Comparison of ENCODE assay signal across 8 cellular contexts in genomic region chr3:52274781-52275180, GRCh38. TPM values are rescaled to one million over a fixed set of nuclear protein-coding genes. Genes with fewer than 3 reads are reported as not detected.
A peak's percentile ranks its signal among the peaks of the same experiment; 100 is the strongest.
DNase-seq lines count a peak whose midpoint lies in the region; ATAC-seq, FAIRE-seq and TF ChIP-seq lines count a peak whose summit lies in the region.
"Not testable (repeated sequence)": the region's sequence is repeated elsewhere in the genome, so short reads cannot be mapped to it uniquely, and the experiment has no call there.

No MANE protein-coding gene starts in this region.

- FAIRE-seq in GM12878 (lab: Jason Lieb, UNC): not testable (repeated sequence)

- not testable (repeated sequence) for H3F3A ChIP-seq in Loucy (ENCODE audit: low read depth)

- not testable (repeated sequence) for DNase-seq in activated B cell treated with CpG ODN at 0.5 μM for 24 hours; activated T-helper 1 cell treated with anti-CD3 and anti-CD28 coated beads, Interleukin-12 subunit alpha, Interleukin-12 subunit beta, Interleukin-2, Interleukin-4 antibody, amounts not matched to agents 30 ng/mL and 10 ng/mL and 1 ng/mL, durations not matched to agents 14 hours and 24 hours and 36 hours (ENCODE audit: low spot score); GM12878 (ENCODE audit: low read depth, low spot score); hepatocyte (ENCODE audit: low spot score); natural killer cell treated with Interleukin-12 subunit alpha and Interleukin-12 subunit beta and Interleukin-15 and Interleukin-18, amount 100 ng/mL, for 72 hours (ENCODE audit: low spot score); stimulated activated naive B cell treated with anti-CD40 and anti-IgM and Interleukin-4, amounts not matched to agents 10 μg/mL and 1 μg/mL and 100 μg/mL, for 72 hours

- H3K4me1 ChIP-seq in BLaER1: peaks cover 63% of the 10 kb centered on the region
- peaks cover 60% of the 10 kb centered on the region for H3K4me1 ChIP-seq in Loucy (ENCODE audit: insufficient read depth, low read length, poor library complexity, severe bottlenecking)
- H3K4me1 ChIP-seq in GM12878 (ENCODE audit: control insufficient read depth, insufficient read depth, low read length): peaks cover 10% of the 10 kb centered on the region
- H3K4me1 ChIP-seq in hepatocyte (ENCODE audit: insufficient read depth): peaks cover 40% of the 10 kb centered on the region

- H3K4me1 Mint-ChIP-seq in activated B cell treated with CpG ODN at 0.5 μM for 24 hours: peaks cover 86% of the 10 kb centered on the region
- peaks cover 76% of the 10 kb centered on the region for H3K4me1 Mint-ChIP-seq in activated T-helper 1 cell treated with anti-CD3 and anti-CD28 coated beads, Interleukin-12 subunit alpha, Interleukin-12 subunit beta, Interleukin-2, Interleukin-4 antibody, amounts not matched to agents 30 ng/mL and 10 ng/mL and 1 ng/mL, durations not matched to agents 14 hours and 24 hours and 36 hours (ENCODE audit: low read depth)
- peaks cover 62 to 70% of the 10 kb centered on the region in 2 donors for H3K4me1 Mint-ChIP-seq in natural killer cell treated with Interleukin-12 subunit alpha and Interleukin-12 subunit beta and Interleukin-15 and Interleukin-18, amount 100 ng/mL, for 72 hours (ENCODE audit: low read depth in 2 of 2)
- H3K4me1 Mint-ChIP-seq in stimulated activated naive B cell treated with anti-CD40 and anti-IgM and Interleukin-4, amounts not matched to agents 10 μg/mL and 1 μg/mL and 100 μg/mL, for 72 hours: peaks cover 37 to 88% of the 10 kb centered on the region in 2 donors

- not testable (repeated sequence) for ATAC-seq in activated B cell treated with CpG ODN at 0.5 μM for 24 hours (ENCODE audit: low read depth); GM12878; natural killer cell treated with Interleukin-12 subunit alpha and Interleukin-12 subunit beta and Interleukin-15 and Interleukin-18, amount 100 ng/mL, for 72 hours; stimulated activated naive B cell treated with anti-CD40 and anti-IgM and Interleukin-4, amounts not matched to agents 10 μg/mL and 1 μg/mL and 100 μg/mL, for 72 hours (replicated peaks)

- SMC1A ChIA-PET in GM12878 (lab: Charles Lee; ENCODE audit: uncharacterized antibody, unreplicated experiment): interaction anchor here (1.4 kb wide), 1 partner anchor 34 kb away, joined by 4 read pairs; no protein-coding TSS in a partner anchor

- POLR2A ChIA-PET in activated B cell treated with CpG ODN at 0.5 μM for 24 hours (lab: Charles Lee): interaction anchor here (1.3 to 6.1 kb wide), 2 partner anchors 30 to 37 kb away, joined by 3 to 111 read pairs; partner anchors contain the start of gene TWF2
- POLR2A ChIA-PET in GM12878 (lab: Charles Lee): interaction anchor here (1.1 kb wide), 1 partner anchor 24 kb away, joined by 4 read pairs; no protein-coding TSS in a partner anchor

- intact Hi-C loops in activated B cell treated with CpG ODN at 0.5 μM for 24 hours (cut with micrococcal nuclease): loop anchor here (5.0 kb wide), 1 partner anchor 272 kb away; no protein-coding TSS in a partner anchor
- intact Hi-C loops in activated T-helper 1 cell treated with anti-CD3 and anti-CD28 coated beads, Interleukin-12 subunit alpha, Interleukin-12 subunit beta, Interleukin-2, Interleukin-4 antibody, amounts not matched to agents 30 ng/mL and 10 ng/mL and 1 ng/mL, durations not matched to agents 14 hours and 24 hours and 36 hours (cut with micrococcal nuclease): loop anchor here (10.0 kb wide), 2 partner anchors 410 to 830 kb away; partner anchors contain the start of genes GNL3 and PBRM1
- intact Hi-C loops in GM12878 (cut with micrococcal nuclease; ENCODE audit: unreplicated experiment): not testable (repeated sequence)

- peak overlapping the region; percentile 24 for H3K4me3 Mint-ChIP-seq in activated B cell treated with CpG ODN at 0.5 μM for 24 hours
- H3K4me3 Mint-ChIP-seq in activated T-helper 1 cell treated with anti-CD3 and anti-CD28 coated beads, Interleukin-12 subunit alpha, Interleukin-12 subunit beta, Interleukin-2, Interleukin-4 antibody, amounts not matched to agents 30 ng/mL and 10 ng/mL and 1 ng/mL, durations not matched to agents 14 hours and 24 hours and 36 hours: peak overlapping the region; percentile 97
- peak overlapping the region; percentile 95 for H3K4me3 Mint-ChIP-seq in natural killer cell treated with Interleukin-12 subunit alpha and Interleukin-12 subunit beta and Interleukin-15 and Interleukin-18, amount 100 ng/mL, for 72 hours
- H3K4me3 Mint-ChIP-seq in stimulated activated naive B cell treated with anti-CD40 and anti-IgM and Interleukin-4, amounts not matched to agents 10 μg/mL and 1 μg/mL and 100 μg/mL, for 72 hours: peak overlapping the region; percentile 3 to 45

- TF ChIP-seq POLR2A in GM12878 (IDR thresholded peaks at IDR 0.05; ENCODE audit: low read depth, low read length): not testable (repeated sequence)

- not testable (repeated sequence) for H3K9me3 Mint-ChIP-seq in activated B cell treated with CpG ODN at 0.5 μM for 24 hours; activated T-helper 1 cell treated with anti-CD3 and anti-CD28 coated beads, Interleukin-12 subunit alpha, Interleukin-12 subunit beta, Interleukin-2, Interleukin-4 antibody, amounts not matched to agents 30 ng/mL and 10 ng/mL and 1 ng/mL, durations not matched to agents 14 hours and 24 hours and 36 hours; natural killer cell treated with Interleukin-12 subunit alpha and Interleukin-12 subunit beta and Interleukin-15 and Interleukin-18, amount 100 ng/mL, for 72 hours; stimulated activated naive B cell treated with anti-CD40 and anti-IgM and Interleukin-4, amounts not matched to agents 10 μg/mL and 1 μg/mL and 100 μg/mL, for 72 hours

- H3K27me3 Mint-ChIP-seq in activated B cell treated with CpG ODN at 0.5 μM for 24 hours; activated T-helper 1 cell treated with anti-CD3 and anti-CD28 coated beads, Interleukin-12 subunit alpha, Interleukin-12 subunit beta, Interleukin-2, Interleukin-4 antibody, amounts not matched to agents 30 ng/mL and 10 ng/mL and 1 ng/mL, durations not matched to agents 14 hours and 24 hours and 36 hours (ENCODE audit: insufficient read depth); natural killer cell treated with Interleukin-12 subunit alpha and Interleukin-12 subunit beta and Interleukin-15 and Interleukin-18, amount 100 ng/mL, for 72 hours; stimulated activated naive B cell treated with anti-CD40 and anti-IgM and Interleukin-4, amounts not matched to agents 10 μg/mL and 1 μg/mL and 100 μg/mL, for 72 hours: not testable (repeated sequence)

- not testable (repeated sequence) for H2AFZ ChIP-seq in Loucy (ENCODE audit: low read length); GM12878 (ENCODE audit: control insufficient read depth, low read depth, low read length); hepatocyte

- not testable (repeated sequence) for H3K9me3 ChIP-seq in BLaER1; Loucy (ENCODE audit: insufficient read depth, low read depth, low read length); GM12878 (replicated peaks; ENCODE audit: control insufficient read depth, insufficient read depth, low read length); hepatocyte (ENCODE audit: low read depth)

- H3K4me3 ChIP-seq in BLaER1, hepatocyte: not testable (repeated sequence)
- H3K4me3 ChIP-seq in Loucy (ENCODE audit: low read length, poor library complexity, severe bottlenecking) (peak overlapping the region; percentile 52), GM12878 (peak overlapping the region; percentile 44)

- RAD21 ChIA-PET in GM12878 (lab: Charles Lee; ENCODE audit: unreplicated experiment): interaction anchor here (1.3 kb wide), 1 partner anchor 8 kb away, joined by 3 read pairs; no protein-coding TSS in a partner anchor

- 86% methylated on average over 18 of the region's 18 CpGs for WGBS in GM12878 (ENCODE audit: insufficient coverage, insufficient replicate concordance, low lambda C conversion rate, missing lambda C conversion rate)
- 96% methylated on average over 18 of the region's 18 CpGs for WGBS in hepatocyte (ENCODE audit: low lambda C conversion rate, missing lambda C conversion rate)

- not testable (repeated sequence) for H3K27me3 ChIP-seq in BLaER1; Loucy (ENCODE audit: insufficient read depth, low read length, poor library complexity, severe bottlenecking); GM12878 (replicated peaks in 1 of 2; ENCODE audit: control insufficient read depth in 2 of 2, insufficient read depth in 2 of 2, low read length in 1 of 2); hepatocyte

- H3K79me2 ChIP-seq in Loucy (ENCODE audit: insufficient read depth, low read length) (peaks cover 96% of the 10 kb centered on the region), GM12878 (ENCODE audit: control insufficient read depth, insufficient read depth, low read length) (peaks cover 89% of the 10 kb centered on the region), hepatocyte (peaks cover 91% of the 10 kb centered on the region)

- not testable (repeated sequence) for H3K9me2 ChIP-seq in Loucy (replicated peaks; ENCODE audit: low read depth, low read length); hepatocyte (replicated peaks; ENCODE audit: insufficient read depth)

- H3K36me3 ChIP-seq in BLaER1 (peaks cover 65% of the 10 kb centered on the region), Loucy (ENCODE audit: insufficient read depth, low read length) (peaks cover 24% of the 10 kb centered on the region)
- H3K36me3 ChIP-seq in GM12878 (ENCODE audit: control insufficient read depth in 2 of 2, insufficient read depth in 2 of 2, low read length in 1 of 2); hepatocyte (replicated peaks; ENCODE audit: insufficient read depth, low read depth): not testable (repeated sequence)

- not testable (repeated sequence) for H3K27ac ChIP-seq in BLaER1; GM12878 (ENCODE audit: control insufficient read depth, insufficient read depth); hepatocyte

- CTCF ChIA-PET in activated B cell treated with CpG ODN at 0.5 μM for 24 hours (lab: Charles Lee); GM12878 (lab: Yijun Ruan, JAX): not testable (repeated sequence)

- not testable (repeated sequence) for BruUV-seq in GM12878 (replicated peaks; lab: Mats Ljungman, UMichigan)

- H3K27ac Mint-ChIP-seq in activated B cell treated with CpG ODN at 0.5 μM for 24 hours; stimulated activated naive B cell treated with anti-CD40 and anti-IgM and Interleukin-4, amounts not matched to agents 10 μg/mL and 1 μg/mL and 100 μg/mL, for 72 hours: not testable (repeated sequence)
- peak overlapping the region; percentile 90 for H3K27ac Mint-ChIP-seq in activated T-helper 1 cell treated with anti-CD3 and anti-CD28 coated beads, Interleukin-12 subunit alpha, Interleukin-12 subunit beta, Interleukin-2, Interleukin-4 antibody, amounts not matched to agents 30 ng/mL and 10 ng/mL and 1 ng/mL, durations not matched to agents 14 hours and 24 hours and 36 hours
- peak overlapping the region; percentile 88 to 92 for H3K27ac Mint-ChIP-seq in natural killer cell treated with Interleukin-12 subunit alpha and Interleukin-12 subunit beta and Interleukin-15 and Interleukin-18, amount 100 ng/mL, for 72 hours

- H3K4me2 ChIP-seq in BLaER1 (peak overlapping the region; percentile 89), Loucy (ENCODE audit: low read depth, low read length, poor library complexity, severe bottlenecking) (peak overlapping the region; percentile 99), GM12878 (ENCODE audit: control insufficient read depth, insufficient read depth) (0 out of 2 replicates have a peak overlapping the region, but pooled peaks have one; percentile 2), hepatocyte (peak overlapping the region; percentile 99)

- TF ChIP-seq CTCF in Loucy (conservative IDR thresholded peaks at IDR 0.05; ENCODE audit: low read length); activated B cell treated with CpG ODN at 0.5 μM for 24 hours (IDR thresholded peaks at IDR 0.05); GM12878 (IDR thresholded peaks at IDR 0.05 in 2 of 3, conservative IDR thresholded peaks at IDR 0.05 in 1 of 3; ENCODE audit: control insufficient read depth in 2 of 3, extremely low read depth in 1 of 3, insufficient read depth in 1 of 3, low read depth in 3 of 3, low read length in 3 of 3); hepatocyte (IDR thresholded peaks at IDR 0.05; ENCODE audit: poor library complexity): not testable (repeated sequence)

- in situ Hi-C loops in GM12878 (cut with MboI): not testable (repeated sequence)

- not testable (repeated sequence) for TF ChIP-seq EP300 in GM12878 (IDR thresholded peaks at IDR 0.05; ENCODE audit: borderline replicate concordance in 1 of 2, control insufficient read depth in 1 of 2, low read depth in 2 of 2, low read length in 2 of 2)

- TF ChIP-seq RAD21 in GM12878 (IDR thresholded peaks at IDR 0.05; ENCODE audit: insufficient read depth, low read depth, low read length): not testable (repeated sequence)

- H3K36me3 Mint-ChIP-seq in activated B cell treated with CpG ODN at 0.5 μM for 24 hours (ENCODE audit: low read depth): peaks cover 71% of the 10 kb centered on the region
- H3K36me3 Mint-ChIP-seq in activated T-helper 1 cell treated with anti-CD3 and anti-CD28 coated beads, Interleukin-12 subunit alpha, Interleukin-12 subunit beta, Interleukin-2, Interleukin-4 antibody, amounts not matched to agents 30 ng/mL and 10 ng/mL and 1 ng/mL, durations not matched to agents 14 hours and 24 hours and 36 hours (ENCODE audit: low read depth): peaks cover 63% of the 10 kb centered on the region
- H3K36me3 Mint-ChIP-seq in natural killer cell treated with Interleukin-12 subunit alpha and Interleukin-12 subunit beta and Interleukin-15 and Interleukin-18, amount 100 ng/mL, for 72 hours: peaks cover 26% of the 10 kb centered on the region
- H3K36me3 Mint-ChIP-seq in stimulated activated naive B cell treated with anti-CD40 and anti-IgM and Interleukin-4, amounts not matched to agents 10 μg/mL and 1 μg/mL and 100 μg/mL, for 72 hours: peaks cover 35 to 64% of the 10 kb centered on the region in 2 donors

- H3K9ac ChIP-seq in BLaER1; GM12878 (ENCODE audit: control insufficient read depth, insufficient read depth, low read length): not testable (repeated sequence)
- H3K9ac ChIP-seq in Loucy (ENCODE audit: low read depth, low read length, poor library complexity, severe bottlenecking): peak overlapping the region; percentile 17

- peaks cover 83% of the 10 kb centered on the region for H4K20me1 ChIP-seq in BLaER1
- H4K20me1 ChIP-seq in Loucy (ENCODE audit: insufficient read depth, low read length, poor library complexity, severe bottlenecking): peaks cover 80% of the 10 kb centered on the region
- H4K20me1 ChIP-seq in GM12878 (ENCODE audit: control insufficient read depth, insufficient read depth): not testable (repeated sequence)
- peaks cover 81% of the 10 kb centered on the region for H4K20me1 ChIP-seq in hepatocyte (ENCODE audit: insufficient read depth, poor library complexity, severe bottlenecking)

RNA-seq across cellular contexts. Expression of gene WDR82, which starts 3.7 kb away (rescaled TPM):
- total RNA-seq in activated B cell treated with CpG ODN at 0.5 μM for 24 hours (84.1 and 86.4 TPM in 2 replicates), GM12878 (2014; rRNA removed) (50.0 and 51.1 TPM in 2 replicates), GM12878 (2014; rRNA removed; fragmentation: Illumina TruSeq; extraction: Trizol) (45.1 and 46.4 TPM in 2 replicates), GM12878 (2021) (61.0 and 64.8 TPM in 2 replicates), hepatocyte (50.9 and 52.1 TPM in 2 replicates)
- total RNA-seq in activated T-helper 1 cell treated with anti-CD3 and anti-CD28 coated beads, Interleukin-12 subunit alpha, Interleukin-12 subunit beta, Interleukin-2, Interleukin-4 antibody, amounts not matched to agents 30 ng/mL and 10 ng/mL and 1 ng/mL, durations not matched to agents 14 hours and 24 hours and 36 hours: 105 and 107 TPM in 2 replicates
- 29.7 and 32.2 TPM in 2 replicates for total RNA-seq in GM12878 (2013; cell fraction: nucleolus; rRNA removed)
- polyA plus RNA-seq in GM12878 (2011; ENCODE audit: low read depth): 33.3 TPM
- polyA plus RNA-seq in GM12878 (2011; rRNA removed) (81.8 and 82.4 TPM in 2 replicates), GM12878 (2014; fragmentation: Illumina TruSeq; extraction: Trizol) (65.8 and 67.0 TPM in 2 replicates), GM12878 (2014; fragmentation: Nextera tagmentation; extraction: Ambion mirVana) (10 to 100 TPM; 10.4 to 12.5 TPM), GM12878 (2014; rRNA removed) (49.5 and 55.2 TPM in 2 replicates), GM12878 (2016; fragmentation: Nextera tagmentation; extraction: Ambion mirVana) (10 to 100 TPM; 10.1 to 15.8 TPM), hepatocyte (20.2 and 24.8 TPM in 2 replicates)
- 51.8 and 52.6 TPM in 2 replicates for polyA plus RNA-seq in GM12878 (2011; cell fraction: cytosol; rRNA removed)
- 14.2 and 20.5 TPM in 2 replicates for polyA plus RNA-seq in GM12878 (2011; cell fraction: nucleus; rRNA removed)
- 35.7 and 40.2 TPM in 2 replicates for polyA plus RNA-seq in GM12878 (2012)
- polyA minus RNA-seq in GM12878 (2011; rRNA and poly(A)+ RNA removed): 86.3 and 110 TPM in 2 replicates
- polyA minus RNA-seq in GM12878 (2011; cell fraction: cytosol; rRNA and poly(A)+ RNA removed): 27.0 and 31.9 TPM in 2 replicates
- 12.8 and 23.2 TPM in 2 replicates for polyA minus RNA-seq in GM12878 (2011; cell fraction: nucleus; rRNA and poly(A)+ RNA removed)
- total RNA-seq in natural killer cell treated with Interleukin-12 subunit alpha and Interleukin-12 subunit beta and Interleukin-15 and Interleukin-18, amount 100 ng/mL, for 72 hours: 10 to 100 TPM; 82.8 to 87.4 TPM

RNA-seq across cellular contexts. Expression of gene GLYCTK, which starts 12.8 kb away (rescaled TPM):
- total RNA-seq in activated B cell treated with CpG ODN at 0.5 μM for 24 hours: 28.2 and 33.5 TPM in 2 replicates
- total RNA-seq in activated T-helper 1 cell treated with anti-CD3 and anti-CD28 coated beads, Interleukin-12 subunit alpha, Interleukin-12 subunit beta, Interleukin-2, Interleukin-4 antibody, amounts not matched to agents 30 ng/mL and 10 ng/mL and 1 ng/mL, durations not matched to agents 14 hours and 24 hours and 36 hours: 17.0 and 18.3 TPM in 2 replicates
- total RNA-seq in GM12878 (2013; cell fraction: nucleolus; rRNA removed): 49.8 and 58.7 TPM in 2 replicates
- total RNA-seq in GM12878 (2014; rRNA removed): 13.7 and 14.9 TPM in 2 replicates
- 8.5 and 8.8 TPM in 2 replicates for total RNA-seq in GM12878 (2014; rRNA removed; fragmentation: Illumina TruSeq; extraction: Trizol)
- 19.0 and 19.9 TPM in 2 replicates for total RNA-seq in GM12878 (2021)
- polyA plus RNA-seq in GM12878 (2011; ENCODE audit: low read depth): 7.2 TPM
- polyA plus RNA-seq in GM12878 (2011; rRNA removed): 6.5 and 13.5 TPM in 2 replicates
- 21.6 and 36.9 TPM in 2 replicates for polyA plus RNA-seq in GM12878 (2011; cell fraction: cytosol; rRNA removed)
- polyA plus RNA-seq in GM12878 (2011; cell fraction: nucleus; rRNA removed): 76.2 and 80.1 TPM in 2 replicates
- polyA plus RNA-seq in GM12878 (2012): 10.3 and 13.3 TPM in 2 replicates
- polyA plus RNA-seq in GM12878 (2014; fragmentation: Illumina TruSeq; extraction: Trizol): 2.3 and 7.4 TPM in 2 replicates
- polyA plus RNA-seq in GM12878 (2014; fragmentation: Nextera tagmentation; extraction: Ambion mirVana): 1 to 10 TPM in 1 of 2 experiments, under 1 TPM in 1; 0.66 to 2.7 TPM
- polyA plus RNA-seq in GM12878 (2014; rRNA removed): 22.6 and 26.5 TPM in 2 replicates
- polyA plus RNA-seq in GM12878 (2016; fragmentation: Nextera tagmentation; extraction: Ambion mirVana): 10 to 100 TPM; 10.6 to 15.7 TPM
- 11.3 and 23.6 TPM in 2 replicates for polyA minus RNA-seq in GM12878 (2011; rRNA and poly(A)+ RNA removed)
- 5.3 and 7.6 TPM in 2 replicates for polyA minus RNA-seq in GM12878 (2011; cell fraction: cytosol; rRNA and poly(A)+ RNA removed)
- 19.2 and 41.1 TPM in 2 replicates for polyA minus RNA-seq in GM12878 (2011; cell fraction: nucleus; rRNA and poly(A)+ RNA removed)
- total RNA-seq in hepatocyte: 112 and 116 TPM in 2 replicates
- polyA plus RNA-seq in hepatocyte: 95.5 and 110 TPM in 2 replicates
- total RNA-seq in natural killer cell treated with Interleukin-12 subunit alpha and Interleukin-12 subunit beta and Interleukin-15 and Interleukin-18, amount 100 ng/mL, for 72 hours: 10 to 100 TPM; 26.0 to 34.2 TPM

RNA-seq across cellular contexts. Expression of gene PPM1M, which starts 29.2 kb away (rescaled TPM):
- total RNA-seq in activated B cell treated with CpG ODN at 0.5 μM for 24 hours (44.4 and 44.6 TPM in 2 replicates), GM12878 (2014; rRNA removed) (15.7 and 16.3 TPM in 2 replicates), GM12878 (2014; rRNA removed; fragmentation: Illumina TruSeq; extraction: Trizol) (14.1 TPM in 2 replicates), GM12878 (2021) (24.8 and 25.9 TPM in 2 replicates), hepatocyte (6.2 and 8.0 TPM in 2 replicates)
- 57.1 and 59.5 TPM in 2 replicates for total RNA-seq in activated T-helper 1 cell treated with anti-CD3 and anti-CD28 coated beads, Interleukin-12 subunit alpha, Interleukin-12 subunit beta, Interleukin-2, Interleukin-4 antibody, amounts not matched to agents 30 ng/mL and 10 ng/mL and 1 ng/mL, durations not matched to agents 14 hours and 24 hours and 36 hours
- 10.4 and 10.8 TPM in 2 replicates for total RNA-seq in GM12878 (2013; cell fraction: nucleolus; rRNA removed)
- polyA plus RNA-seq in GM12878 (2011; ENCODE audit: low read depth): 11.0 TPM
- polyA plus RNA-seq in GM12878 (2011; rRNA removed) (19.2 and 21.1 TPM in 2 replicates), GM12878 (2014; fragmentation: Illumina TruSeq; extraction: Trizol) (19.8 and 24.3 TPM in 2 replicates), GM12878 (2014; fragmentation: Nextera tagmentation; extraction: Ambion mirVana) (10 to 100 TPM in 1 of 2 experiments, 1 to 10 TPM in 1; 7.5 to 15.3 TPM), GM12878 (2014; rRNA removed) (23.1 and 24.3 TPM in 2 replicates), GM12878 (2016; fragmentation: Nextera tagmentation; extraction: Ambion mirVana) (1 to 10 TPM; 7.3 to 9.5 TPM), hepatocyte (8.4 and 10.7 TPM in 2 replicates)
- polyA plus RNA-seq in GM12878 (2011; cell fraction: cytosol; rRNA removed): 26.1 and 26.4 TPM in 2 replicates
- 55.4 and 72.9 TPM in 2 replicates for polyA plus RNA-seq in GM12878 (2011; cell fraction: nucleus; rRNA removed)
- polyA plus RNA-seq in GM12878 (2012): 16.3 and 19.2 TPM in 2 replicates
- 28.2 and 35.1 TPM in 2 replicates for polyA minus RNA-seq in GM12878 (2011; rRNA and poly(A)+ RNA removed)
- polyA minus RNA-seq in GM12878 (2011; cell fraction: cytosol; rRNA and poly(A)+ RNA removed): 3.9 and 5.3 TPM in 2 replicates
- 11.4 and 12.5 TPM in 2 replicates for polyA minus RNA-seq in GM12878 (2011; cell fraction: nucleus; rRNA and poly(A)+ RNA removed)
- total RNA-seq in natural killer cell treated with Interleukin-12 subunit alpha and Interleukin-12 subunit beta and Interleukin-15 and Interleukin-18, amount 100 ng/mL, for 72 hours: 10 to 100 TPM; 45.7 to 47.7 TPM

RNA-seq across cellular contexts. Expression of gene TWF2, which starts 35.8 kb away (rescaled TPM):
- total RNA-seq in activated B cell treated with CpG ODN at 0.5 μM for 24 hours (74.1 and 76.7 TPM in 2 replicates), GM12878 (2014; rRNA removed) (67.7 and 81.3 TPM in 2 replicates), GM12878 (2014; rRNA removed; fragmentation: Illumina TruSeq; extraction: Trizol) (34.7 and 37.5 TPM in 2 replicates), GM12878 (2021) (88.1 and 88.2 TPM in 2 replicates), hepatocyte (52.5 and 59.1 TPM in 2 replicates)
- total RNA-seq in activated T-helper 1 cell treated with anti-CD3 and anti-CD28 coated beads, Interleukin-12 subunit alpha, Interleukin-12 subunit beta, Interleukin-2, Interleukin-4 antibody, amounts not matched to agents 30 ng/mL and 10 ng/mL and 1 ng/mL, durations not matched to agents 14 hours and 24 hours and 36 hours: 94.3 and 98.6 TPM in 2 replicates
- 11.4 and 12.4 TPM in 2 replicates for total RNA-seq in GM12878 (2013; cell fraction: nucleolus; rRNA removed)
- 26.2 TPM for polyA plus RNA-seq in GM12878 (2011; ENCODE audit: low read depth)
- polyA plus RNA-seq in GM12878 (2011; rRNA removed) (30.3 and 56.6 TPM in 2 replicates), GM12878 (2014; fragmentation: Illumina TruSeq; extraction: Trizol) (9.8 and 38.5 TPM in 2 replicates), GM12878 (2014; fragmentation: Nextera tagmentation; extraction: Ambion mirVana) (1 to 10 TPM in 1 of 2 experiments, under 1 TPM in 1; 0.16 to 3.4 TPM), GM12878 (2014; rRNA removed) (106 and 113 TPM in 2 replicates), GM12878 (2016; fragmentation: Nextera tagmentation; extraction: Ambion mirVana) (10 to 100 TPM; 80.4 to 90.5 TPM), hepatocyte (45.7 and 47.4 TPM in 2 replicates)
- 115 and 164 TPM in 2 replicates for polyA plus RNA-seq in GM12878 (2011; cell fraction: cytosol; rRNA removed)
- 78.7 and 103 TPM in 2 replicates for polyA plus RNA-seq in GM12878 (2011; cell fraction: nucleus; rRNA removed)
- 46.6 and 50.7 TPM in 2 replicates for polyA plus RNA-seq in GM12878 (2012)
- polyA minus RNA-seq in GM12878 (2011; rRNA and poly(A)+ RNA removed): 40.5 and 76.6 TPM in 2 replicates
- polyA minus RNA-seq in GM12878 (2011; cell fraction: cytosol; rRNA and poly(A)+ RNA removed): 25.4 and 34.2 TPM in 2 replicates
- 11.8 and 16.6 TPM in 2 replicates for polyA minus RNA-seq in GM12878 (2011; cell fraction: nucleus; rRNA and poly(A)+ RNA removed)
- total RNA-seq in natural killer cell treated with Interleukin-12 subunit alpha and Interleukin-12 subunit beta and Interleukin-15 and Interleukin-18, amount 100 ng/mL, for 72 hours: 100 to 1,000 TPM in 1 of 2 donors, 10 to 100 TPM in 1; 90.3 to 117 TPM

RNA-seq across cellular contexts. Expression of gene DNAH1, which starts 41.3 kb away (rescaled TPM):
- total RNA-seq in activated B cell treated with CpG ODN at 0.5 μM for 24 hours (22.8 and 25.8 TPM in 2 replicates), GM12878 (2014; rRNA removed) (3.3 and 3.4 TPM in 2 replicates), GM12878 (2014; rRNA removed; fragmentation: Illumina TruSeq; extraction: Trizol) (2.3 TPM in 2 replicates), GM12878 (2021) (4.4 and 5.7 TPM in 2 replicates), hepatocyte (2.5 and 4.0 TPM in 2 replicates)
- total RNA-seq in activated T-helper 1 cell treated with anti-CD3 and anti-CD28 coated beads, Interleukin-12 subunit alpha, Interleukin-12 subunit beta, Interleukin-2, Interleukin-4 antibody, amounts not matched to agents 30 ng/mL and 10 ng/mL and 1 ng/mL, durations not matched to agents 14 hours and 24 hours and 36 hours: 12.1 and 12.2 TPM in 2 replicates
- 71.1 and 76.2 TPM in 2 replicates for total RNA-seq in GM12878 (2013; cell fraction: nucleolus; rRNA removed)
- polyA plus RNA-seq in GM12878 (2011; ENCODE audit: low read depth): 3.9 TPM
- polyA plus RNA-seq in GM12878 (2011; rRNA removed) (1.8 and 3.2 TPM in 2 replicates), GM12878 (2014; fragmentation: Illumina TruSeq; extraction: Trizol) (2.3 and 3.7 TPM in 2 replicates), GM12878 (2014; fragmentation: Nextera tagmentation; extraction: Ambion mirVana) (under 1 TPM; 0.31 to 0.33 TPM), GM12878 (2014; rRNA removed) (4.4 and 5.8 TPM in 2 replicates), GM12878 (2016; fragmentation: Nextera tagmentation; extraction: Ambion mirVana) (under 1 TPM; 0.48 to 0.57 TPM), hepatocyte (2.7 and 4.2 TPM in 2 replicates)
- polyA plus RNA-seq in GM12878 (2011; cell fraction: cytosol; rRNA removed): 2.9 and 4.0 TPM in 2 replicates
- polyA plus RNA-seq in GM12878 (2011; cell fraction: nucleus; rRNA removed): 41.3 and 54.3 TPM in 2 replicates
- 5.3 and 7.2 TPM in 2 replicates for polyA plus RNA-seq in GM12878 (2012)
- 11.5 and 14.5 TPM in 2 replicates for polyA minus RNA-seq in GM12878 (2011; rRNA and poly(A)+ RNA removed)
- polyA minus RNA-seq in GM12878 (2011; cell fraction: cytosol; rRNA and poly(A)+ RNA removed): 1.0 and 1.3 TPM in 2 replicates
- polyA minus RNA-seq in GM12878 (2011; cell fraction: nucleus; rRNA and poly(A)+ RNA removed): 10.0 and 18.0 TPM in 2 replicates
- 10 to 100 TPM; 24.3 to 35.4 TPM for total RNA-seq in natural killer cell treated with Interleukin-12 subunit alpha and Interleukin-12 subunit beta and Interleukin-15 and Interleukin-18, amount 100 ng/mL, for 72 hours

Comparison
In these comparisons a context has a peak if more than half of its experiments do, and no peak if none do; other contexts are left out.
1. H3K4me2 ChIP-seq: peak in every context shown above with its lines; median percentile 99 in Loucy; 99 in hepatocyte; 89 in BLaER1; 2 in GM12878.
2. H3K4me3 Mint-ChIP-seq: peak in every context shown above with its lines; median percentile 97 in activated T-helper 1 cell treated with anti-CD3 and anti-CD28 coated beads, Interleukin-12 subunit alpha, Interleukin-12 subunit beta, Interleukin-2, Interleukin-4 antibody, amounts not matched to agents 30 ng/mL and 10 ng/mL and 1 ng/mL, durations not matched to agents 14 hours and 24 hours and 36 hours; 95 in natural killer cell treated with Interleukin-12 subunit alpha and Interleukin-12 subunit beta and Interleukin-15 and Interleukin-18, amount 100 ng/mL, for 72 hours; 24 in activated B cell treated with CpG ODN at 0.5 μM for 24 hours; 24 in stimulated activated naive B cell treated with anti-CD40 and anti-IgM and Interleukin-4, amounts not matched to agents 10 μg/mL and 1 μg/mL and 100 μg/mL, for 72 hours.